In the genomic region with DNA sequence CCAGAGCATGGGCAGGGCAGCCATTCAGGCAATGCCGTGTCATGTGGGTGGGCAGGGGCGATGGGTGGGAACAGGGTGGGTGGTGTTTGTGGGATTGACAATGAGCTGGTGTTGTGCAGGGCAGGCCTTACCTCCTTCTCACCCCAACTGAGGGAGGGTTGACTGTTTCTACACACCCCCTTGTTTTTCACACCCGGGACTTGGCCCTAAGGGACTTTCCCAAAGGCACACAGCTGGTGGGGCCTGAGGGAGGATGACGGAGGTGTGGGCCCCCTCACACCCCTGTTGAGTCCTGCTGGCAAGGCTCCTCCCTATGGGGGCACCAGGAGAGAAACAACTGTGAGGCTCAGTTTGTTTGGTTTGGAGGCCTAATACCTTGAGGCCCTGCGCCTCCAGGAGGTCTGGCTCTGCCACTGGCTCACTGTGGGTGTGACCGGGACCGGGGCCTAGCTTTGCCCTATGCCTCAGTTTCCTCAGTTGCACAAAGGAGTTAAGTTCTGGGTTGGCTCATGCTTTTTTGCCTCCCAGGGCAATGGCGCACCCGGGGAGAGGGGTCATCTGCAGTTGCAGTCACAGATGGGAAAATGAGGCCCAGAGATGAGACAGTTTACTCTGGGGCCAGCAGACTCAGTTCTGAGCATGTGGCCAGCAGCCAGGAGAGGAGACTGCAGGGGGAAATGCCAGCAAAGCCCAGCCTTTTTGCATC, we compare ENCODE assay signal across 9 cellular contexts. TPM values are rescaled to one million over a fixed set of nuclear protein-coding genes. Genes with fewer than 3 reads are reported as not detected.
DNase-seq lines count a peak whose midpoint lies in the region; ATAC-seq and TF ChIP-seq lines count a peak whose summit lies in the region.
"Had no signal": no experiment of that assay in that cellular context is flagged by ENCODE, and none has a peak within 500 bp of the region (broad histone marks: within the 10 kb centered on the region; RNA-seq: fewer than 3 reads in every experiment).

No MANE protein-coding gene starts in this region.

- H3K36me3 Mint-ChIP-seq in activated naive CD8-positive, alpha-beta T cell treated with anti-CD3 and anti-CD28 coated beads for 36 hours = peaks cover 5% of the 10 kb centered on the region

- H3K27ac ChIP-seq in prostate gland = no peak overlapping the region
- H3K27ac ChIP-seq: 22Rv1 had no signal

- H3K9me3 Mint-ChIP-seq in activated naive CD8-positive, alpha-beta T cell treated with anti-CD3 and anti-CD28 coated beads for 36 hours = no peaks in the 10 kb centered on the region

- no peak overlapping the region for H3K4me3 ChIP-seq in prostate gland

- H3K27ac Mint-ChIP-seq in activated naive CD8-positive, alpha-beta T cell treated with anti-CD3 and anti-CD28 coated beads for 36 hours = peak overlapping the region; percentile 75

- H3K4me3 Mint-ChIP-seq in activated naive CD8-positive, alpha-beta T cell treated with anti-CD3 and anti-CD28 coated beads for 36 hours = no peak overlapping the region

- H3K27me3 ChIP-seq in prostate gland (replicated peaks; ENCODE audit: insufficient read depth) = no peaks in the 10 kb centered on the region

- TF ChIP-seq CTCF in prostate gland (IDR thresholded peaks at IDR 0.05) = no peak

- peak; percentile 53 for ATAC-seq in HG03432 (IDR thresholded peaks at IDR 0.05; ENCODE audit: unreplicated experiment)

- no peaks in the 10 kb centered on the region for H3K27me3 Mint-ChIP-seq in activated naive CD8-positive, alpha-beta T cell treated with anti-CD3 and anti-CD28 coated beads for 36 hours

- WGBS in prostate gland = 76% methylated on average over 9 of the region's 9 CpGs

- TF ChIP-seq POLR2A in prostate gland (IDR thresholded peaks at IDR 0.05) = no peak

- H3K9me3 ChIP-seq in prostate gland = no peaks in the 10 kb centered on the region

- H3K36me3 ChIP-seq in prostate gland = no peaks in the 10 kb centered on the region

- H3K4me1 Mint-ChIP-seq in activated naive CD8-positive, alpha-beta T cell treated with anti-CD3 and anti-CD28 coated beads for 36 hours = peaks cover 58% of the 10 kb centered on the region

- intact Hi-C loops in prostate gland (cut with DNase I) = no loop called here

- DNase-seq in NCI-H748 (lab: John Stamatoyannopoulos, UW; ENCODE audit: unreplicated experiment) (peak; percentile 52), NCI-H748 treated with DMSO at 0.1 percent for 48 hours (lab: John Stamatoyannopoulos, UW) (no peak), DMS153 treated with DMSO at 0.1 percent for 48 hours (lab: John Stamatoyannopoulos, UW; ENCODE audit: unreplicated experiment) (no peak), prostate gland (ENCODE audit: low spot score) (no peak), ecto neural progenitor cell (ENCODE audit: low spot score) (no peak)
- DNase-seq in activated naive CD8-positive, alpha-beta T cell treated with anti-CD3 and anti-CD28 coated beads for 36 hours = peak; percentile 82
- DNase-seq in stimulated activated CD8-positive, alpha-beta memory T cell treated with anti-CD3 and anti-CD28 coated beads, Interleukin-2, amount 100 ng/mL, for 1 hour (ENCODE audit: low read depth in 2 of 2) = peak; percentile 8 to 28

- H3K4me1 ChIP-seq in prostate gland (replicated peaks) = no peaks in the 10 kb centered on the region

RNA-seq across cellular contexts. Expression of gene DNAH1, which starts 5.1 kb away (rescaled TPM):
- 1 to 10 TPM; 2.6 to 3.7 TPM for total RNA-seq in activated naive CD8-positive, alpha-beta T cell treated with anti-CD3 and anti-CD28 coated beads for 36 hours
- 10 to 100 TPM in 1 of 2 donors, 1 to 10 TPM in 1; 5.6 to 18.7 TPM for total RNA-seq in prostate gland

RNA-seq across cellular contexts. Expression of gene GLYCTK, which starts 23.4 kb away (rescaled TPM):
- total RNA-seq in activated naive CD8-positive, alpha-beta T cell treated with anti-CD3 and anti-CD28 coated beads for 36 hours = 10 to 100 TPM; 16.1 to 17.2 TPM
- total RNA-seq in prostate gland = 10 to 100 TPM in 1 of 2 donors, 1 to 10 TPM in 1; 7.3 to 12.2 TPM

RNA-seq across cellular contexts. Expression of gene WDR82, which starts 32.6 kb away (rescaled TPM):
- 100 to 1,000 TPM; 121 to 123 TPM for total RNA-seq in activated naive CD8-positive, alpha-beta T cell treated with anti-CD3 and anti-CD28 coated beads for 36 hours
- total RNA-seq in prostate gland = 10 to 100 TPM; 52.4 to 86.9 TPM

Comparison
In these comparisons a context has a peak if more than half of its experiments do, and no peak if none do; other contexts are left out.
1. DNase-seq: peak in NCI-H748 (single experiment), activated naive CD8-positive, alpha-beta T cell treated with anti-CD3 and anti-CD28 coated beads for 36 hours (single experiment) and stimulated activated CD8-positive, alpha-beta memory T cell treated with anti-CD3 and anti-CD28 coated beads, Interleukin-2, amount 100 ng/mL, for 1 hour (2 of 2); none in NCI-H748 treated with DMSO at 0.1 percent for 48 hours (single experiment), DMS153 treated with DMSO at 0.1 percent for 48 hours (single experiment), prostate gland (single experiment) and ecto neural progenitor cell (single experiment).